Comparison of ENCODE assay signal across 14 cellular contexts in the genomic region with DNA sequence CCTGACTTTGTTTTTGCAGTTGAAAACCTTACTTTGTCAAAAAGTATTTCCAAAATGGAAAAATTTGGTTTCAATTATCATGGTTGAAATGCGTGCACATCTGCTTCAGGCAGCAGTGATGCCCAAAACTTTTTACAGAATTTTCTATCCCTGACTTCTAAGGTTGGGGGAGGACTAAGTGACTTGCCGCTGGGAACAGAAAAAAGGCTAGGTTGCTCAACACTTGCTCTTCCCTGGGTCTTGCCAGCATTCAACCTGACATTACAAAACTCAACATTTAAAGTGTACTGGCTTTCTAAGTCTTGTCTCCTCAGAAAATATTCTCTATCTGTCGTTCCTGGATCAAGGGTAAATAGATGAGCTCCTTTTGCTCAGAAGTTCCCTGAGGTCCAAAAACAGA.
"Had no signal": no experiment of that assay in that cellular context is flagged by ENCODE, and none has a peak within 500 bp of the region (broad histone marks: within the 10 kb centered on the region; RNA-seq: fewer than 3 reads in every experiment).

No MANE protein-coding gene starts in this region.

- H3K27me3 ChIP-seq: ascending aorta, sigmoid colon, stomach had no signal

- H3K9me3 ChIP-seq: ascending aorta, sigmoid colon, stomach, thoracic aorta had no signal

- H3K27ac ChIP-seq: ascending aorta, sigmoid colon, stomach, thoracic aorta had no signal

- H3K4me1 Mint-ChIP-seq: neural crest cell had no signal

- H3K27me3 Mint-ChIP-seq: activated CD4-positive, alpha-beta T cell treated with anti-CD3 and anti-CD28 coated beads, Interleukin-2, amount 10 ng/mL, durations not matched to agents 7 days and 5 days; activated naive CD8-positive, alpha-beta T cell treated with anti-CD3 and anti-CD28 coated beads, Interleukin-2, amount 10 ng/mL, durations not matched to agents 7 days and 5 days had no signal

- H3K27ac Mint-ChIP-seq: activated CD4-positive, alpha-beta T cell treated with anti-CD3 and anti-CD28 coated beads, Interleukin-2, amount 10 ng/mL, durations not matched to agents 7 days and 5 days; activated naive CD8-positive, alpha-beta T cell treated with anti-CD3 and anti-CD28 coated beads, Interleukin-2, amount 10 ng/mL, durations not matched to agents 7 days and 5 days had no signal

- H3K36me3 ChIP-seq: ascending aorta, sigmoid colon, stomach, thoracic aorta had no signal

- H3K9me3 Mint-ChIP-seq: activated CD4-positive, alpha-beta T cell treated with anti-CD3 and anti-CD28 coated beads, Interleukin-2, amount 10 ng/mL, durations not matched to agents 7 days and 5 days; activated naive CD8-positive, alpha-beta T cell treated with anti-CD3 and anti-CD28 coated beads, Interleukin-2, amount 10 ng/mL, durations not matched to agents 7 days and 5 days; neural crest cell had no signal

- DNase-seq: activated CD4-positive, alpha-beta T cell treated with anti-CD3 and anti-CD28 coated beads, Interleukin-2, amount 10 ng/mL, durations not matched to agents 7 days and 5 days; activated CD4-positive, CD25-positive, alpha-beta regulatory T cell; activated gamma-delta T cell treated with Interleukin-2 at 50 U/mL for 16 hours; activated naive CD8-positive, alpha-beta T cell treated with anti-CD3 and anti-CD28 coated beads, Interleukin-2, amount 10 ng/mL, durations not matched to agents 7 days and 5 days; dermis blood vessel endothelial cell; erythroblast; hippocampal formation; sigmoid colon; stimulated activated CD4-positive, alpha-beta T cell treated with anti-CD3 and anti-CD28 coated beads, Interleukin-1b, Interleukin-23, amount 100 ng/mL, for 48 hours; stomach; SW 1271 had no signal

- H3K4me3 Mint-ChIP-seq: activated CD4-positive, alpha-beta T cell treated with anti-CD3 and anti-CD28 coated beads, Interleukin-2, amount 10 ng/mL, durations not matched to agents 7 days and 5 days; activated naive CD8-positive, alpha-beta T cell treated with anti-CD3 and anti-CD28 coated beads, Interleukin-2, amount 10 ng/mL, durations not matched to agents 7 days and 5 days; neural crest cell had no signal

- H3K4me3 ChIP-seq: ascending aorta, sigmoid colon, stomach, thoracic aorta had no signal
